Comparison of ENCODE assay signal across 30 cellular contexts in the genomic region with DNA sequence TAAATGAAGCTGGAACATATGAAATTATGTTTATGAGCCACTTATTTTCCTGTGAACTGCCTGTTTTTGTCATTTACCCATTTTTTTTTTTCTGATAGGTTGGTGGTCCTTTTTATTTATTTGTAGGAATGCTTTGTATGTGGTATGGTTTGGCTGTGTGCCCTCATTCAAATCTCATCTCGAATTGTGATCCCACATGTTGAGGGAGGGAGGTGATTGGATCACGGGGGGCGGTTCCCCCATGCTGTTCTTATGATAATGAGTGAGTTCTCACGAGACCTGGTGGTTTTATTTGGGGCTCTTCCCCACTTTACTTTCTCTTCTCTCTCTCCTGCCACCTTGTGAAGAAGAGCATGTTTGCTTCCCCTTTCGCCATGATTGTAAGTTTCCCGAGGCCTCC.
"Had no signal": no experiment of that assay in that cellular context is flagged by ENCODE, and none has a peak within 500 bp of the region (broad histone marks: within the 10 kb centered on the region; RNA-seq: fewer than 3 reads in every experiment).

No MANE protein-coding gene starts in this region.

- H3K9me3 Mint-ChIP-seq: T-helper 2 cell treated with Interferon-gamma antibody and Interleukin-4, amounts not matched to agents 5 μg/mL and 100 μg/mL, for 36 hours had no signal

- H3K27ac Mint-ChIP-seq: activated CD4-positive, alpha-beta T cell treated with anti-CD3 and anti-CD28 coated beads for 36 hours; activated naive CD8-positive, alpha-beta T cell; activated T-cell treated with anti-CD3 and anti-CD28 coated beads, Interleukin-2, amount 50 U/mL, for 72 hours; nephron progenitor cell; stimulated activated naive B cell treated with anti-CD40 and anti-IgM and Interleukin-4, amounts not matched to agents 10 μg/mL and 1 μg/mL and 100 μg/mL, for 72 hours; T-helper 2 cell treated with Interferon-gamma antibody and Interleukin-4, amounts not matched to agents 5 μg/mL and 100 μg/mL, for 36 hours had no signal

- H3K9me3 ChIP-seq: ascending aorta, gastroesophageal sphincter, psoas muscle, stomach, thyroid gland, upper lobe of right lung had no signal

- DNase-seq: activated CD4-positive, alpha-beta T cell treated with anti-CD3 and anti-CD28 coated beads for 36 hours; activated CD4-positive, alpha-beta T cell treated with anti-CD3 and anti-CD28 coated beads, Interleukin-2, amount 50 U/mL, for 4 hours; activated CD4-positive, CD25-positive, alpha-beta regulatory T cell; activated naive CD4-positive, alpha-beta T cell; activated T-cell treated with anti-CD3 and anti-CD28 coated beads for 4 hours; activated T-cell treated with anti-CD3 and anti-CD28 coated beads, Interleukin-2, amount 50 U/mL, for 72 hours; brain microvascular endothelial cell; caudate nucleus; cortex of kidney; effector memory CD8-positive, alpha-beta T cell; erythroblast; hypothalamus; kidney glomerular epithelial cell; mammary epithelial cell; naive B cell; nephron progenitor cell; nucleus accumbens; psoas muscle; stimulated activated CD4-positive, alpha-beta T cell treated with anti-CD3 and anti-CD28 coated beads, Interleukin-15, amount 100 ng/mL, for 24 hours; stimulated activated CD4-positive, alpha-beta T cell treated with anti-CD3 and anti-CD28 coated beads, Interleukin-2, amount 100 ng/mL, for 24 hours; stimulated activated naive B cell treated with anti-CD40 and anti-IgM and Interleukin-4, amounts not matched to agents 10 μg/mL and 1 μg/mL and 100 μg/mL, for 72 hours; stomach; T-helper 1 cell; thyroid gland; upper lobe of right lung had no signal

- H3K4me3 ChIP-seq: ascending aorta, gastroesophageal sphincter, psoas muscle, stomach, thyroid gland, upper lobe of right lung had no signal

- H3K36me3 ChIP-seq: ascending aorta, brain microvascular endothelial cell, gastroesophageal sphincter, stomach, thyroid gland, upper lobe of right lung had no signal

- H3K4me1 Mint-ChIP-seq: activated CD4-positive, alpha-beta T cell treated with anti-CD3 and anti-CD28 coated beads for 36 hours; naive B cell; stimulated activated naive B cell treated with anti-CD40 and anti-IgM and Interleukin-4, amounts not matched to agents 10 μg/mL and 1 μg/mL and 100 μg/mL, for 72 hours had no signal

- H3K27me3 ChIP-seq: ascending aorta, brain microvascular endothelial cell, thyroid gland, upper lobe of right lung had no signal

- ATAC-seq: activated CD4-positive, alpha-beta T cell treated with anti-CD3 and anti-CD28 coated beads for 36 hours; activated T-cell treated with anti-CD3 and anti-CD28 coated beads, Interleukin-2, amount 50 U/mL, for 72 hours; effector memory CD8-positive, alpha-beta T cell; gastroesophageal sphincter; stimulated activated naive B cell treated with anti-CD40 and anti-IgM and Interleukin-4, amounts not matched to agents 10 μg/mL and 1 μg/mL and 100 μg/mL, for 72 hours; upper lobe of right lung had no signal

- H3K4me3 Mint-ChIP-seq: activated CD4-positive, alpha-beta T cell treated with anti-CD3 and anti-CD28 coated beads for 36 hours; activated naive CD8-positive, alpha-beta T cell; activated T-cell treated with anti-CD3 and anti-CD28 coated beads, Interleukin-2, amount 50 U/mL, for 72 hours; effector memory CD8-positive, alpha-beta T cell; nephron progenitor cell; stimulated activated naive B cell treated with anti-CD40 and anti-IgM and Interleukin-4, amounts not matched to agents 10 μg/mL and 1 μg/mL and 100 μg/mL, for 72 hours; T-helper 2 cell treated with Interferon-gamma antibody and Interleukin-4, amounts not matched to agents 5 μg/mL and 100 μg/mL, for 36 hours had no signal

- H3K27me3 Mint-ChIP-seq: activated CD4-positive, alpha-beta T cell treated with anti-CD3 and anti-CD28 coated beads for 36 hours had no signal

- H3K4me1 ChIP-seq: parathyroid adenoma, thyroid gland had no signal

- H3K27ac ChIP-seq: brain microvascular endothelial cell, gastroesophageal sphincter, parathyroid adenoma, stomach, upper lobe of right lung had no signal
